Comparison of ENCODE assay signal across 1 cellular context in genomic region chr11:47407746-47408590, GRCh38.
A peak's percentile ranks its signal among the peaks of the same experiment; 100 is the strongest.
TF ChIP-seq lines count a peak whose summit lies in the region.

Gene SLC39A13, plus strand, starts transcription at chr11:47408590. Its CDS starts 1,505 bp downstream, at chr11:47410095.

TF ChIP-seq in HepG2, 621 proteins besides CTCF, POLR2A, EP300 and RAD21 (continued from another document and continues in another):
- no peak for TF ChIP-seq ATRX (CRISPR knock-in tag; IDR thresholded peaks at IDR 0.05; ENCODE audit: borderline replicate concordance)
- TF ChIP-seq MAZ (IDR thresholded peaks at IDR 0.05; ENCODE audit: borderline replicate concordance, low read depth, low read length) = peak; percentile 93
- peak; percentile 94 for TF ChIP-seq MAZ (CRISPR knock-in tag; IDR thresholded peaks at IDR 0.05; ENCODE audit: low read depth)
- TF ChIP-seq MED1 (CRISPR knock-in tag; IDR thresholded peaks at IDR 0.05) = peak; percentile 91
- TF ChIP-seq DPF2 (CRISPR knock-in tag; IDR thresholded peaks at IDR 0.05; ENCODE audit: borderline replicate concordance, low read depth) = no peak
- TF ChIP-seq NR2F6 (IDR thresholded peaks at IDR 0.05) = no peak
- peak; percentile 35; the same call in 1 of the 2 replicates for TF ChIP-seq NR2F6 (CRISPR knock-in tag; IDR thresholded peaks at IDR 0.05)
- 0 out of 2 replicates have a peak, but pooled peaks have one; percentile 27 for TF ChIP-seq CHD2 (IDR thresholded peaks at IDR 0.05; ENCODE audit: low read depth, low read length)
- TF ChIP-seq THYN1 (CRISPR knock-in tag; IDR thresholded peaks at IDR 0.05; ENCODE audit: borderline replicate concordance, low read depth) = no peak
- peak; percentile 87 for TF ChIP-seq IKZF5 (CRISPR knock-in tag; IDR thresholded peaks at IDR 0.05)
- TF ChIP-seq TEAD2 (CRISPR knock-in tag; IDR thresholded peaks at IDR 0.05) = no peak
- TF ChIP-seq NCOA2 (CRISPR knock-in tag; IDR thresholded peaks at IDR 0.05) = peak; percentile 49; the same call in 1 of the 2 replicates
- no peak for TF ChIP-seq IKZF1 (IDR thresholded peaks at IDR 0.05)
- TF ChIP-seq SCMH1 (CRISPR knock-in tag; IDR thresholded peaks at IDR 0.05; ENCODE audit: borderline replicate concordance) = no peak
- TF ChIP-seq CENPX (CRISPR knock-in tag; IDR thresholded peaks at IDR 0.05) = no peak
- TF ChIP-seq AKAP8 (CRISPR knock-in tag; IDR thresholded peaks at IDR 0.05) = peak; percentile 78; the same call in 1 of the 2 replicates
- TF ChIP-seq ZNF34 (CRISPR knock-in tag; IDR thresholded peaks at IDR 0.05; ENCODE audit: borderline replicate concordance) = peak; percentile 85; the same call in 1 of the 2 replicates
- peak; percentile 47; the same call in 1 of the 2 replicates for TF ChIP-seq PHF8 (CRISPR knock-in tag; IDR thresholded peaks at IDR 0.05)
- TF ChIP-seq, protein P1, sequence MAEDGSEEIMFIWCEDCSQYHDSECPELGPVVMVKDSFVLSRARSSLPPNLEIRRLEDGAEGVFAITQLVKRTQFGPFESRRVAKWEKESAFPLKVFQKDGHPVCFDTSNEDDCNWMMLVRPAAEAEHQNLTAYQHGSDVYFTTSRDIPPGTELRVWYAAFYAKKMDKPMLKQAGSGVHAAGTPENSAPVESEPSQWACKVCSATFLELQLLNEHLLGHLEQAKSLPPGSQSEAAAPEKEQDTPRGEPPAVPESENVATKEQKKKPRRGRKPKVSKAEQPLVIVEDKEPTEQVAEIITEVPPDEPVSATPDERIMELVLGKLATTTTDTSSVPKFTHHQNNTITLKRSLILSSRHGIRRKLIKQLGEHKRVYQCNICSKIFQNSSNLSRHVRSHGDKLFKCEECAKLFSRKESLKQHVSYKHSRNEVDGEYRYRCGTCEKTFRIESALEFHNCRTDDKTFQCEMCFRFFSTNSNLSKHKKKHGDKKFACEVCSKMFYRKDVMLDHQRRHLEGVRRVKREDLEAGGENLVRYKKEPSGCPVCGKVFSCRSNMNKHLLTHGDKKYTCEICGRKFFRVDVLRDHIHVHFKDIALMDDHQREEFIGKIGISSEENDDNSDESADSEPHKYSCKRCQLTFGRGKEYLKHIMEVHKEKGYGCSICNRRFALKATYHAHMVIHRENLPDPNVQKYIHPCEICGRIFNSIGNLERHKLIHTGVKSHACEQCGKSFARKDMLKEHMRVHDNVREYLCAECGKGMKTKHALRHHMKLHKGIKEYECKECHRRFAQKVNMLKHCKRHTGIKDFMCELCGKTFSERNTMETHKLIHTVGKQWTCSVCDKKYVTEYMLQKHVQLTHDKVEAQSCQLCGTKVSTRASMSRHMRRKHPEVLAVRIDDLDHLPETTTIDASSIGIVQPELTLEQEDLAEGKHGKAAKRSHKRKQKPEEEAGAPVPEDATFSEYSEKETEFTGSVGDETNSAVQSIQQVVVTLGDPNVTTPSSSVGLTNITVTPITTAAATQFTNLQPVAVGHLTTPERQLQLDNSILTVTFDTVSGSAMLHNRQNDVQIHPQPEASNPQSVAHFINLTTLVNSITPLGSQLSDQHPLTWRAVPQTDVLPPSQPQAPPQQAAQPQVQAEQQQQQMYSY (CRISPR knock-in tag; IDR thresholded peaks at IDR 0.05) = no peak; the same call in 1 of the 2 replicates
- peak; percentile 71; the same call in 1 of the 2 replicates for TF ChIP-seq KAT7 (CRISPR knock-in tag; IDR thresholded peaks at IDR 0.05; ENCODE audit: borderline replicate concordance)
- TF ChIP-seq ZNF326 (CRISPR knock-in tag; IDR thresholded peaks at IDR 0.05; ENCODE audit: borderline replicate concordance) = no peak
- no peak for TF ChIP-seq KDM4B (CRISPR knock-in tag; IDR thresholded peaks at IDR 0.05)
- no peak; the same call in 1 of the 2 replicates for TF ChIP-seq MIER3 (CRISPR knock-in tag; IDR thresholded peaks at IDR 0.05; ENCODE audit: borderline replicate concordance)
- TF ChIP-seq, protein P2, sequence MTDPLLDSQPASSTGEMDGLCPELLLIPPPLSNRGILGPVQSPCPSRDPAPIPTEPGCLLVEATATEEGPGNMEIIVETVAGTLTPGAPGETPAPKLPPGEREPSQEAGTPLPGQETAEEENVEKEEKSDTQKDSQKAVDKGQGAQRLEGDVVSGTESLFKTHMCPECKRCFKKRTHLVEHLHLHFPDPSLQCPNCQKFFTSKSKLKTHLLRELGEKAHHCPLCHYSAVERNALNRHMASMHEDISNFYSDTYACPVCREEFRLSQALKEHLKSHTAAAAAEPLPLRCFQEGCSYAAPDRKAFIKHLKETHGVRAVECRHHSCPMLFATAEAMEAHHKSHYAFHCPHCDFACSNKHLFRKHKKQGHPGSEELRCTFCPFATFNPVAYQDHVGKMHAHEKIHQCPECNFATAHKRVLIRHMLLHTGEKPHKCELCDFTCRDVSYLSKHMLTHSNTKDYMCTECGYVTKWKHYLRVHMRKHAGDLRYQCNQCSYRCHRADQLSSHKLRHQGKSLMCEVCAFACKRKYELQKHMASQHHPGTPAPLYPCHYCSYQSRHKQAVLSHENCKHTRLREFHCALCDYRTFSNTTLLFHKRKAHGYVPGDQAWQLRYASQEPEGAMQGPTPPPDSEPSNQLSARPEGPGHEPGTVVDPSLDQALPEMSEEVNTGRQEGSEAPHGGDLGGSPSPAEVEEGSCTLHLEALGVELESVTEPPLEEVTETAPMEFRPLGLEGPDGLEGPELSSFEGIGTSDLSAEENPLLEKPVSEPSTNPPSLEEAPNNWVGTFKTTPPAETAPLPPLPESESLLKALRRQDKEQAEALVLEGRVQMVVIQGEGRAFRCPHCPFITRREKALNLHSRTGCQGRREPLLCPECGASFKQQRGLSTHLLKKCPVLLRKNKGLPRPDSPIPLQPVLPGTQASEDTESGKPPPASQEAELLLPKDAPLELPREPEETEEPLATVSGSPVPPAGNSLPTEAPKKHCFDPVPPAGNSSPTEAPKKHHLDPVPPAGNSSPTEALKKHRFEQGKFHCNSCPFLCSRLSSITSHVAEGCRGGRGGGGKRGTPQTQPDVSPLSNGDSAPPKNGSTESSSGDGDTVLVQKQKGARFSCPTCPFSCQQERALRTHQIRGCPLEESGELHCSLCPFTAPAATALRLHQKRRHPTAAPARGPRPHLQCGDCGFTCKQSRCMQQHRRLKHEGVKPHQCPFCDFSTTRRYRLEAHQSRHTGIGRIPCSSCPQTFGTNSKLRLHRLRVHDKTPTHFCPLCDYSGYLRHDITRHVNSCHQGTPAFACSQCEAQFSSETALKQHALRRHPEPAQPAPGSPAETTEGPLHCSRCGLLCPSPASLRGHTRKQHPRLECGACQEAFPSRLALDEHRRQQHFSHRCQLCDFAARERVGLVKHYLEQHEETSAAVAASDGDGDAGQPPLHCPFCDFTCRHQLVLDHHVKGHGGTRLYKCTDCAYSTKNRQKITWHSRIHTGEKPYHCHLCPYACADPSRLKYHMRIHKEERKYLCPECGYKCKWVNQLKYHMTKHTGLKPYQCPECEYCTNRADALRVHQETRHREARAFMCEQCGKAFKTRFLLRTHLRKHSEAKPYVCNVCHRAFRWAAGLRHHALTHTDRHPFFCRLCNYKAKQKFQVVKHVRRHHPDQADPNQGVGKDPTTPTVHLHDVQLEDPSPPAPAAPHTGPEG (CRISPR knock-in tag; IDR thresholded peaks at IDR 0.05) = peak; percentile 80; the same call in 1 of the 2 replicates
- TF ChIP-seq HNRNPLL (IDR thresholded peaks at IDR 0.05; ENCODE audit: low read depth, low read length, poor library complexity, severe bottlenecking) = peak; percentile 99
- TF ChIP-seq ARHGAP35 (CRISPR knock-in tag; IDR thresholded peaks at IDR 0.05; ENCODE audit: borderline replicate concordance) = 0 out of 2 replicates have a peak, but pooled peaks have one; percentile 17
- peak; percentile 95; the same call in 1 of the 2 replicates for TF ChIP-seq ZNF850 (CRISPR knock-in tag; conservative IDR thresholded peaks at IDR 0.05)
- no peak for TF ChIP-seq HMGA1 (CRISPR knock-in tag; conservative IDR thresholded peaks at IDR 0.05)
- no peak for TF ChIP-seq PHF5A (CRISPR knock-in tag; IDR thresholded peaks at IDR 0.05; ENCODE audit: low read depth, unreplicated experiment)
- TF ChIP-seq, protein P3, sequence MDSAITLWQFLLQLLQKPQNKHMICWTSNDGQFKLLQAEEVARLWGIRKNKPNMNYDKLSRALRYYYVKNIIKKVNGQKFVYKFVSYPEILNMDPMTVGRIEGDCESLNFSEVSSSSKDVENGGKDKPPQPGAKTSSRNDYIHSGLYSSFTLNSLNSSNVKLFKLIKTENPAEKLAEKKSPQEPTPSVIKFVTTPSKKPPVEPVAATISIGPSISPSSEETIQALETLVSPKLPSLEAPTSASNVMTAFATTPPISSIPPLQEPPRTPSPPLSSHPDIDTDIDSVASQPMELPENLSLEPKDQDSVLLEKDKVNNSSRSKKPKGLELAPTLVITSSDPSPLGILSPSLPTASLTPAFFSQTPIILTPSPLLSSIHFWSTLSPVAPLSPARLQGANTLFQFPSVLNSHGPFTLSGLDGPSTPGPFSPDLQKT (CRISPR knock-in tag; IDR thresholded peaks at IDR 0.05; ENCODE audit: borderline replicate concordance) = no peak
- no peak for TF ChIP-seq ZNF101 (CRISPR knock-in tag; IDR thresholded peaks at IDR 0.05; ENCODE audit: borderline replicate concordance, low read depth)
- TF ChIP-seq RFX5 (IDR thresholded peaks at IDR 0.05; ENCODE audit: low read depth, low read length) = 0 out of 2 replicates have a peak, but pooled peaks have one; percentile 34
- TF ChIP-seq ZNF12 (CRISPR knock-in tag; IDR thresholded peaks at IDR 0.05) = peak; percentile 42; the same call in 1 of the 2 replicates
- TF ChIP-seq ZBTB42 (CRISPR knock-in tag; IDR thresholded peaks at IDR 0.05) = no peak
- peak; percentile 77 for TF ChIP-seq DMAP1 (CRISPR knock-in tag; IDR thresholded peaks at IDR 0.05)
- TF ChIP-seq ETS1 (CRISPR knock-in tag; IDR thresholded peaks at IDR 0.05) = no peak
- peak; percentile 90 for TF ChIP-seq ZNF687 (CRISPR knock-in tag; IDR thresholded peaks at IDR 0.05)
- TF ChIP-seq ZNF441 (CRISPR knock-in tag; IDR thresholded peaks at IDR 0.05; ENCODE audit: borderline replicate concordance) = no peak; the same call in 1 of the 2 replicates
- no peak for TF ChIP-seq ZFP36L2 (CRISPR knock-in tag; IDR thresholded peaks at IDR 0.05)
- TF ChIP-seq TRIM24 (CRISPR knock-in tag; IDR thresholded peaks at IDR 0.05) = no peak
- peak; percentile 83 for TF ChIP-seq HDAC2 (CRISPR knock-in tag; IDR thresholded peaks at IDR 0.05)
- no peak for TF ChIP-seq ZNF224 (CRISPR knock-in tag; IDR thresholded peaks at IDR 0.05)
- no peak; the same call in 1 of the 2 replicates for TF ChIP-seq ZC3H13 (CRISPR knock-in tag; IDR thresholded peaks at IDR 0.05)
